In the genomic region with DNA sequence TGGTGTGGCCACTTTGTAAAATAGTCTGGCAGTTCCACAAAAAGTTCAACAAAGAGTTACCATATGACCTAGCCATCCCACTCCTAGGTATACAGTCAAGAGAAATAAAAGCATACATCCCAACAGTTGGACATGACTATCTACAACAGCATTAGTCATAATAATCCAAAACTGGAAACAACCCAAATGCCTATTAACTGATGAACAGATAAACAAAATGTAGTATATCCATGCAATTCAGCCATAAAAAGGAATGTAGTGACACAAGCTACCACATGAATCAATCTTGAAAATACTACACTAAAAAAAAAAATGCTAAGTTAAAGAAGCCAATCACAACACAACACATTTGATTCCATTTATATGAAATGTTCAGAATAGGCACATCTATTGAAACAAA, we compare ENCODE assay signal across 17 cellular contexts. TPM values are rescaled to one million over a fixed set of nuclear protein-coding genes. Genes with fewer than 3 reads are reported as not detected.
A peak's percentile ranks its signal among the peaks of the same experiment; 100 is the strongest.
DNase-seq lines count a peak whose midpoint lies in the region; ATAC-seq, FAIRE-seq and TF ChIP-seq lines count a peak whose summit lies in the region.
"Had no signal": no experiment of that assay in that cellular context is flagged by ENCODE, and none has a peak within 500 bp of the region (broad histone marks: within the 10 kb centered on the region; RNA-seq: fewer than 3 reads in every experiment).

No MANE protein-coding gene starts in this region.

- peaks cover 1 to 3% (median 3%) of the 10 kb centered on the region in 3 donors for H3K27me3 Mint-ChIP-seq in immature natural killer cell (ENCODE audit: low read depth in 3 of 3)
- H3K27me3 Mint-ChIP-seq in CD8-positive, alpha-beta memory T cell = no peaks in the 10 kb centered on the region
- H3K27me3 Mint-ChIP-seq: activated naive CD8-positive, alpha-beta T cell treated with anti-CD3 and anti-CD28 coated beads, Interleukin-2, amount 50 U/mL, for 24 hours had no signal

- POLR2A ChIA-PET in CD8-positive, alpha-beta memory T cell (lab: Charles Lee) = no interaction called here

- no peak overlapping the region for H3K27ac ChIP-seq in CD8-positive, alpha-beta memory T cell (ENCODE audit: low read depth, low read length)
- H3K27ac ChIP-seq: left lung, stomach, vagina had no signal

- peak; percentile 76 for FAIRE-seq in HTR-8/SVneo (lab: Jason Lieb, UNC)

- H3K27me3 ChIP-seq in CD8-positive, alpha-beta memory T cell (ENCODE audit: insufficient read depth, low read length, poor library complexity, severe bottlenecking) = no peaks in the 10 kb centered on the region
- H3K27me3 ChIP-seq: left lung, stomach, vagina had no signal

- H3K27ac Mint-ChIP-seq in immature natural killer cell = peak overlapping the region; percentile 17 to 60 (median 37)
- H3K27ac Mint-ChIP-seq in CD8-positive, alpha-beta memory T cell = peak overlapping the region in 4 of 8 donors; percentile 19 to 73 (median 49)
- H3K27ac Mint-ChIP-seq: activated naive CD8-positive, alpha-beta T cell treated with anti-CD3 and anti-CD28 coated beads, Interleukin-2, amount 50 U/mL, for 24 hours had no signal

- CTCF ChIA-PET in CD8-positive, alpha-beta memory T cell (lab: Charles Lee) = interaction anchor here (1.1 kb wide), 1 partner anchor 11 kb away, joined by 3 read pairs; no protein-coding TSS in a partner anchor

- peak; percentile 22 for DNase-seq in AG09319 (ENCODE audit: extremely low read depth, low read depth)
- DNase-seq in HTR-8/SVneo (ENCODE audit: insufficient read length, low spot score) = peak; percentile 1
- DNase-seq in cardiac fibroblast (ENCODE audit: low read depth in 2 of 2) = peak; percentile 11 to 63
- no peak for DNase-seq in immature natural killer cell
- no peak for DNase-seq in NCI-H748 (lab: John Stamatoyannopoulos, UW; ENCODE audit: unreplicated experiment)
- no peak for DNase-seq in D341Med (ENCODE audit: low spot score)
- no peak for DNase-seq in CD8-positive, alpha-beta memory T cell
- DNase-seq: activated CD4-positive, alpha-beta T cell treated with anti-CD3 and anti-CD28 coated beads, Interleukin-2, amount 50 U/mL, for 1 hour; activated naive CD8-positive, alpha-beta T cell treated with anti-CD3 and anti-CD28 coated beads, Interleukin-2, amount 50 U/mL, for 24 hours; activated T-cell treated with anti-CD3 and anti-CD28 coated beads, Interleukin-2, amount 50 U/mL, for 4 hours; left lung; NCI-H1417; NCI-H345; posterior cingulate gyrus; stomach had no signal

- H3K36me3 Mint-ChIP-seq in immature natural killer cell = peaks cover 11 to 47% (median 35%) of the 10 kb centered on the region in 3 donors
- H3K36me3 Mint-ChIP-seq in CD8-positive, alpha-beta memory T cell = peaks cover 34 to 66% (median 35%) of the 10 kb centered on the region in 3 donors

- no peak overlapping the region for H3K4me3 ChIP-seq in cardiac fibroblast (replicated peaks in 1 of 2; ENCODE audit: low read depth in 2 of 2, low read length in 2 of 2)
- no peak overlapping the region for H3K4me3 ChIP-seq in CD8-positive, alpha-beta memory T cell (ENCODE audit: low read length)
- H3K4me3 ChIP-seq: left lung, stomach, vagina had no signal

- H3K9me3 ChIP-seq in CD8-positive, alpha-beta memory T cell (ENCODE audit: low read length) = no peaks in the 10 kb centered on the region
- H3K9me3 ChIP-seq: left lung, stomach, vagina had no signal

- no peak for ATAC-seq in HG02678 (IDR thresholded peaks at IDR 0.05; ENCODE audit: unreplicated experiment)
- ATAC-seq: activated naive CD8-positive, alpha-beta T cell treated with anti-CD3 and anti-CD28 coated beads, Interleukin-2, amount 50 U/mL, for 24 hours; activated T-cell treated with anti-CD3 and anti-CD28 coated beads, Interleukin-2, amount 50 U/mL, for 4 hours had no signal

- H3K4me1 ChIP-seq in CD8-positive, alpha-beta memory T cell (ENCODE audit: insufficient read depth, low read length) = no peaks in the 10 kb centered on the region
- H3K4me1 ChIP-seq: left lung, vagina had no signal

- no peak overlapping the region for H3K4me3 Mint-ChIP-seq in immature natural killer cell
- H3K4me3 Mint-ChIP-seq in CD8-positive, alpha-beta memory T cell = peak overlapping the region in 1 of 7 donors; percentile 1
- H3K4me3 Mint-ChIP-seq: activated naive CD8-positive, alpha-beta T cell treated with anti-CD3 and anti-CD28 coated beads, Interleukin-2, amount 50 U/mL, for 24 hours; activated T-cell treated with anti-CD3 and anti-CD28 coated beads, Interleukin-2, amount 50 U/mL, for 4 hours had no signal

- H3K36me3 ChIP-seq in CD8-positive, alpha-beta memory T cell (ENCODE audit: insufficient read depth, low read length) = no peaks in the 10 kb centered on the region
- H3K36me3 ChIP-seq: left lung had no signal

- H3K9me3 Mint-ChIP-seq in immature natural killer cell = no peaks in the 10 kb centered on the region
- no peaks in the 10 kb centered on the region for H3K9me3 Mint-ChIP-seq in CD8-positive, alpha-beta memory T cell
- H3K9me3 Mint-ChIP-seq: activated naive CD8-positive, alpha-beta T cell treated with anti-CD3 and anti-CD28 coated beads, Interleukin-2, amount 50 U/mL, for 24 hours; activated T-cell treated with anti-CD3 and anti-CD28 coated beads, Interleukin-2, amount 50 U/mL, for 4 hours had no signal

- peaks cover 50 to 77% of the 10 kb centered on the region in 2 donors for H3K4me1 Mint-ChIP-seq in immature natural killer cell
- peaks cover 48 to 75% (median 72%) of the 10 kb centered on the region in 3 donors for H3K4me1 Mint-ChIP-seq in CD8-positive, alpha-beta memory T cell

- TF ChIP-seq CTCF in AG09319 (IDR thresholded peaks at IDR 0.05; ENCODE audit: low read depth, low read length) (no peak), cardiac fibroblast (IDR thresholded peaks at IDR 0.05; ENCODE audit: low read depth, low read length) (no peak)

RNA-seq across cellular contexts. Expression of a gene that starts 16.1 kb away (rescaled TPM):
- 10 to 100 TPM in 1 of 3 donors, 1 to 10 TPM in 2; 5.1 to 15.9 (median 7.1) TPM for polyA plus RNA-seq in immature natural killer cell
- total RNA-seq in CD8-positive, alpha-beta memory T cell = 10 to 100 TPM; 39.6 to 42.1 TPM
- polyA plus RNA-seq in CD8-positive, alpha-beta memory T cell = 8.5 TPM

Comparison
In these comparisons a context has a peak if more than half of its experiments do, and no peak if none do; other contexts are left out.
1. DNase-seq: peak in AG09319 (single experiment), HTR-8/SVneo (single experiment) and cardiac fibroblast (2 of 2); none in immature natural killer cell (0 of 3), NCI-H748 (single experiment), D341Med (single experiment) and CD8-positive, alpha-beta memory T cell (0 of 5).